In genomic region chr14:85471744-85472143, GRCh38 we compare ENCODE assay signal across 10 cellular contexts. TPM values are rescaled to one million over a fixed set of nuclear protein-coding genes. Genes with fewer than 3 reads are reported as not detected.
DNase-seq lines count a peak whose midpoint lies in the region; ATAC-seq and TF ChIP-seq lines count a peak whose summit lies in the region.
"Had no signal": no experiment of that assay in that cellular context is flagged by ENCODE, and none has a peak within 500 bp of the region (broad histone marks: within the 10 kb centered on the region; RNA-seq: fewer than 3 reads in every experiment).

No MANE protein-coding gene starts in this region.

- ATAC-seq in left lobe of liver (no peak), GM21825 (IDR thresholded peaks at IDR 0.05; ENCODE audit: unreplicated experiment) (no peak), GM19395 (IDR thresholded peaks at IDR 0.05; ENCODE audit: unreplicated experiment) (no peak), GM18502 (IDR thresholded peaks at IDR 0.05; ENCODE audit: poor library complexity, unreplicated experiment) (no peak)
- ATAC-seq: left colon had no signal

- TF ChIP-seq CTCF in foreskin fibroblast (IDR thresholded peaks at IDR 0.05; ENCODE audit: low read depth, low read length), result no peak

- no peak overlapping the region for H3K4me3 ChIP-seq in foreskin fibroblast (ENCODE audit: low read depth in 1 of 2, low read length in 2 of 2)

- DNase-seq in GM04503 (ENCODE audit: low read depth) (peak; percentile 71), RKO (ENCODE audit: low spot score) (peak; percentile 21), foreskin fibroblast (peak; percentile 93 to 95), pulmonary artery endothelial cell (ENCODE audit: low read depth, low spot score) (peak; percentile 100), left lobe of liver (ENCODE audit: low spot score) (no peak)
- DNase-seq: activated naive CD4-positive, alpha-beta T cell treated with anti-CD3 and anti-CD28 coated beads, Interleukin-2, amount 50 U/mL, for 16 hours; left colon had no signal

RNA-seq across cellular contexts. Expression of gene FLRT2, which starts 58.2 kb away (rescaled TPM):
- total RNA-seq in pulmonary artery endothelial cell, result 20.8 and 55.9 TPM in 2 replicates
- total RNA-seq in left lobe of liver, result 1.7 TPM
